ENCODE assay signal across 22 cellular contexts in genomic region chr13:112897956-112898785, GRCh38.
"Had no signal": no experiment of that assay in that cellular context is flagged by ENCODE, and none has a peak within 500 bp of the region (broad histone marks: within the 10 kb centered on the region; RNA-seq: fewer than 3 reads in every experiment).

No MANE protein-coding gene starts in this region.

- H3K27me3 ChIP-seq: vagina had no signal

- H3K36me3 ChIP-seq: brain microvascular endothelial cell, colonic mucosa, neutrophil, tibial nerve, vagina had no signal

- H3K27ac Mint-ChIP-seq: memory B cell had no signal

- H3K4me3 Mint-ChIP-seq: central memory CD8-positive, alpha-beta T cell; memory B cell had no signal

- ATAC-seq: activated CD4-positive, CD25-positive, alpha-beta regulatory T cell treated with anti-CD3 and anti-CD28 coated beads, Interleukin-2, amount 50 U/mL, for 24 hours; foreskin keratinocyte; left lobe of liver; mucosa of descending colon; stimulated activated naive CD8-positive, alpha-beta T cell treated with anti-CD3 and anti-CD28 coated beads, Interleukin-15, Interleukin-2, amounts not matched to agents 100 U/mL and 50 U/mL, for 24 hours had no signal

- H3K9me3 ChIP-seq: colonic mucosa, mucosa of descending colon, neutrophil, tibial nerve, vagina had no signal

- H3K36me3 Mint-ChIP-seq: memory B cell, naive B cell had no signal

- H3K9me3 Mint-ChIP-seq: central memory CD8-positive, alpha-beta T cell; memory B cell; naive B cell had no signal

- H3K27ac ChIP-seq: brain microvascular endothelial cell, colonic mucosa, foreskin keratinocyte, neutrophil, tibial nerve, vagina had no signal

- DNase-seq: activated CD4-positive, alpha-beta T cell treated with anti-CD3 and anti-CD28 coated beads, Interleukin-2, amount 50 U/mL, for 1 hour; activated CD8-positive, alpha-beta memory T cell treated with anti-CD3 and anti-CD28 coated beads for 24 hours; activated CD8-positive, alpha-beta memory T cell treated with anti-CD3 and anti-CD28 coated beads, Interleukin-2, amount 50 U/mL, for 48 hours; activated T-cell treated with anti-CD3 and anti-CD28 coated beads, Interleukin-2, amount 50 U/mL, for 48 hours; anterior cingulate cortex; brain microvascular endothelial cell; colonic mucosa; foreskin keratinocyte; hypothalamus; naive B cell; stimulated activated naive CD8-positive, alpha-beta T cell treated with anti-CD3 and anti-CD28 coated beads, Interleukin-15, Interleukin-2, amounts not matched to agents 100 U/mL and 50 U/mL, for 24 hours; substantia nigra; T-helper 1 cell; T-helper 9 cell had no signal

- H3K27me3 Mint-ChIP-seq: naive B cell had no signal

- H3K4me3 ChIP-seq: colonic mucosa, mucosa of descending colon, tibial nerve, vagina had no signal

- H3K4me1 ChIP-seq: foreskin keratinocyte had no signal
